1 cellular context compared by ENCODE assay signal in the genomic region with DNA sequence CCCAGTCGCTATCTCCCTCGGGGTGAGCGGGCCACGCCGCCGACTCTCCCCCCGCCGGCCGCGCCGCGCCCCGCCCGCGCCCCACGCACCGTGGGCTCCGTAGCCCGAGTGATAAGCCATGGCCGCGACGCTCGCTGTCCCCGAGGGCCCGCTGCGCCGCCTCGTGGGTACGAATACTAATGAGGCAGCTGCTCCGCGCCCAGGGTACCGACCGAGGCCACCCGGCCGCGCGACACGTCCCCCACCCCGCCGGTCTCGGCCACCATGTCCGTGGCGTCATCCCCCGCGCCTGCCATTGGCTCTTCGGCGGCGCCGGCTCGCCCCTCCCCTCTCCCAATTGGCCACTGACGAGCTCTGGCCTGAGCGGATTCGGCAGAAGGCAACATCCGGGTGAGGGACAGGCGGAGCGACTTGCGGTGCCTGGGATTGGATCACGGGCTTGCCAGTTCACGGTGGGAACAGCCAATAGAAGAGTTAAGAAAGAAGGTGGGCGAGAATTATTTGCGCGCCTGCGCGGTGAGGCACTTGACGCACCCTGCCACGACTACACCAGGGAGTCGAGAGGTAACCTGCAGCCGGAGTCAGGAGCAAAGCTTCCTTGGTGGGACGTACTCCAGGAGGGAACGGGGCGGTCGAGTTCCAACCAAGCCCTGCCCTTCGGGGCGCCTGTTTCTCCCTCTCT.
TF ChIP-seq lines count a peak whose summit lies in the region.

A gene with protein sequence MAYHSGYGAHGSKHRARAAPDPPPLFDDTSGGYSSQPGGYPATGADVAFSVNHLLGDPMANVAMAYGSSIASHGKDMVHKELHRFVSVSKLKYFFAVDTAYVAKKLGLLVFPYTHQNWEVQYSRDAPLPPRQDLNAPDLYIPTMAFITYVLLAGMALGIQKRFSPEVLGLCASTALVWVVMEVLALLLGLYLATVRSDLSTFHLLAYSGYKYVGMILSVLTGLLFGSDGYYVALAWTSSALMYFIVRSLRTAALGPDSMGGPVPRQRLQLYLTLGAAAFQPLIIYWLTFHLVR (minus strand): TSS at position 278 of the 682 bp plus-strand sequence. CDS start 158 bp downstream, at position 120.

TF ChIP-seq in H1, 55 proteins besides CTCF, POLR2A, EP300 and RAD21 (continued from another document):
- TF ChIP-seq CREB1 (IDR thresholded peaks at IDR 0.05), result peak; percentile 89
TF ChIP-seq in H1: peak in this region for 16.
